Comparison of ENCODE assay signal across 8 cellular contexts in genomic region chr1:46246548-46247432, GRCh38. TPM values are rescaled to one million over a fixed set of nuclear protein-coding genes. Genes with fewer than 3 reads are reported as not detected.
DNase-seq lines count a peak whose midpoint lies in the region; TF ChIP-seq lines count a peak whose summit lies in the region.

No MANE protein-coding gene starts in this region.

- peak overlapping the region; percentile 77 for H3K27ac ChIP-seq in HL-60 (replicated peaks)

- no peaks in the 10 kb centered on the region for H3K9me3 Mint-ChIP-seq in immature natural killer cell

- H3K4me3 Mint-ChIP-seq in immature natural killer cell = peak overlapping the region; percentile 92 to 97 (median 95)

- peak overlapping the region; percentile 61 for H3K4me3 ChIP-seq in HL-60 (replicated peaks; ENCODE audit: insufficient read depth, low read length)

- H3K27ac Mint-ChIP-seq in immature natural killer cell = peak overlapping the region; percentile 76 to 92 (median 86)

- H3K36me3 Mint-ChIP-seq in immature natural killer cell = no peaks in the 10 kb centered on the region

- peaks cover 15% of the 10 kb centered on the region in 2 donors for H3K4me1 Mint-ChIP-seq in immature natural killer cell

- DNase-seq in DMS53 (lab: John Stamatoyannopoulos, UW) (peak; percentile 89), GM20000 (ENCODE audit: low spot score) (peak; percentile 56), HL-60 (ENCODE audit: low read depth in 1 of 2, low spot score in 1 of 2) (peak; percentile 59 to 88), SW480 (ENCODE audit: low spot score) (peak; percentile 25), brain pericyte (ENCODE audit: low read depth, low spot score) (peak; percentile 31), immature natural killer cell (no peak), medulla oblongata (ENCODE audit: extremely low spot score) (no peak)
- peak; percentile 45 to 49 for DNase-seq in stimulated activated CD4-positive, alpha-beta T cell treated with anti-CD3 and anti-CD28 coated beads, Interleukin-1b, Interleukin-23, amount 100 ng/mL, for 4 hours (ENCODE audit: low read depth in 2 of 2)

- no peak for TF ChIP-seq CTCF in GM20000 (IDR thresholded peaks at IDR 0.05; ENCODE audit: extremely low read depth, missing control alignments)
- TF ChIP-seq CTCF in HL-60 (IDR thresholded peaks at IDR 0.05; ENCODE audit: insufficient read depth, low read length) = no peak

- H3K27me3 ChIP-seq in HL-60 (ENCODE audit: insufficient read depth, poor library complexity, severe bottlenecking) = no peaks in the 10 kb centered on the region

- H3K27me3 Mint-ChIP-seq in immature natural killer cell (ENCODE audit: low read depth in 3 of 3) = peaks cover 2% of the 10 kb centered on the region in 3 donors

RNA-seq across cellular contexts. Expression of gene RAD54L, which starts 0.8 kb away (rescaled TPM):
- polyA plus RNA-seq in immature natural killer cell = under 1 TPM in 2 of 3 donors, not detected in 1; 0.51 to 0.90 TPM

RNA-seq across cellular contexts. Expression of gene LURAP1, which starts 43.7 kb away (rescaled TPM):
- under 1 TPM in 1 of 3 donors, not detected in 2; 0.10 TPM for polyA plus RNA-seq in immature natural killer cell

RNA-seq across cellular contexts. Expression of gene POMGNT1, which starts 48.6 kb away (rescaled TPM):
- 10 to 100 TPM; 33.7 to 36.3 (median 35.7) TPM for polyA plus RNA-seq in immature natural killer cell

RNA-seq across cellular contexts. Expression of gene LRRC41, which starts 56.6 kb away (rescaled TPM):
- polyA plus RNA-seq in immature natural killer cell = 10 to 100 TPM; 44.2 to 71.6 (median 65.4) TPM

RNA-seq across cellular contexts. Expression of gene UQCRH, which starts 56.7 kb away (rescaled TPM):
- 100 to 1,000 TPM; 222 to 278 (median 252) TPM for polyA plus RNA-seq in immature natural killer cell

Comparison
In these comparisons a context has a peak if more than half of its experiments do, and no peak if none do; other contexts are left out.
1. DNase-seq: peak in DMS53 (single experiment), GM20000 (single experiment), HL-60 (2 of 2), SW480 (single experiment), brain pericyte (single experiment) and stimulated activated CD4-positive, alpha-beta T cell treated with anti-CD3 and anti-CD28 coated beads, Interleukin-1b, Interleukin-23, amount 100 ng/mL, for 4 hours (2 of 2); none in immature natural killer cell (0 of 3) and medulla oblongata (single experiment).